Comparison of ENCODE assay signal across 1 cellular context in genomic region chr22:42626951-42627625, GRCh38.
A peak's percentile ranks its signal among the peaks of the same experiment; 100 is the strongest.
TF ChIP-seq lines count a peak whose summit lies in the region.

No MANE protein-coding gene starts in this region.

TF ChIP-seq in GM12878, 131 proteins besides CTCF, POLR2A, EP300 and RAD21:
- no peak for TF ChIP-seq PAX5 (IDR thresholded peaks at IDR 0.05; ENCODE audit: borderline replicate concordance, low read depth, low read length)
- peak; percentile 62 for TF ChIP-seq BCL3 (IDR thresholded peaks at IDR 0.05; ENCODE audit: borderline replicate concordance, insufficient read depth, low read depth, low read length, poor library complexity, severe bottlenecking)
